Comparison of ENCODE assay signal across 34 cellular contexts in the genomic region with DNA sequence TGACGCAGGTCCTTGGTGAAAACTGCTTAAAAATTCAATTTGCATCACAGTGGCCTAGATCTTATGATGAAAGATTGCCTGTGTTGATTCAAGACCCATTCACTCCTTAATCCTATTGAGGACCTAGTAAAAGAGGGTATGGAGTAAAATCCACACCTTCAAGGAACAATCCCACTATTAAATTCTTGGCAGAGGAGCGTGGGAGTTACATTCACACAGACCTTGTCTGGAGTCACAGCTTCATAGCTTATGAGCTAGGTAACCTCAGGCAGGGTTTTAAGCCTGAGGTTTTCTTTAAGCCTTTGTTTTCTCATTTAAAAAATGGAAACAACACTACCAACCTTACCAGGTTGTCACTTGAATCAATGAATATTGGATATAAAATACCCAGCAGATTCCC.
"Had no signal": no experiment of that assay in that cellular context is flagged by ENCODE, and none has a peak within 500 bp of the region (broad histone marks: within the 10 kb centered on the region; RNA-seq: fewer than 3 reads in every experiment).

No MANE protein-coding gene starts in this region.

- H3K36me3 ChIP-seq: MG63 had no signal

- H3K27me3 ChIP-seq: MG63 had no signal

- H3K9me3 ChIP-seq: MG63 had no signal

- DNase-seq: Karpas-422, Kasumi-1, MG63, MM.1S, MV-4-11, NCI-H1048, NCI-H1092, NCI-H1092 treated with DMSO at 0.1 percent for 48 hours, NCI-H1105, NCI-H1105 treated with DMSO at 0.1 percent for 48 hours, NCI-H1417, NCI-H1417 treated with DMSO at 0.1 percent for 48 hours, NCI-H1436, NCI-H1436 treated with DMSO at 0.1 percent for 48 hours, NCI-H146, NCI-H1694, NCI-H1694 treated with DMSO at 0.1 percent for 48 hours, NCI-H187, NCI-H187 treated with DMSO at 0.1 percent for 48 hours, NCI-H1930, NCI-H2029, NCI-H2029 treated with DMSO at 0.1 percent for 48 hours, NCI-H2081, NCI-H2081 treated with DMSO at 0.1 percent for 48 hours, NCI-H2107, NCI-H2171, NCI-H2171 treated with DMSO at 0.1 percent for 48 hours, NCI-H2227 treated with DMSO at 0.1 percent for 48 hours, NCI-H226, NCI-H345, NCI-H446 treated with DMSO at 0.1 percent for 48 hours, NCI-H510A, NCI-H510A treated with DMSO at 0.1 percent for 48 hours, NCI-H524 had no signal

- H3K4me3 ChIP-seq: MG63 had no signal
